In genomic region chr10:50832171-50832751, GRCh38 we compare ENCODE assay signal across 16 cellular contexts. TPM values are rescaled to one million over a fixed set of nuclear protein-coding genes. Genes with fewer than 3 reads are reported as not detected.
"Had no signal": no experiment of that assay in that cellular context is flagged by ENCODE, and none has a peak within 500 bp of the region (broad histone marks: within the 10 kb centered on the region; RNA-seq: fewer than 3 reads in every experiment).

No MANE protein-coding gene starts in this region.

- H3K27ac ChIP-seq: right atrium auricular region had no signal

- H3K27me3 ChIP-seq: right atrium auricular region had no signal

- H3K9me3 ChIP-seq: right atrium auricular region had no signal

- H3K36me3 ChIP-seq: right atrium auricular region had no signal

- H3K4me1 ChIP-seq: right atrium auricular region had no signal

- ATAC-seq: left ventricle myocardium superior; naive thymus-derived CD4-positive, alpha-beta T cell had no signal

- DNase-seq: foreskin melanocyte; head of caudate nucleus; hippocampal formation; left ventricle myocardium superior; mesendoderm; naive thymus-derived CD4-positive, alpha-beta T cell; nephron progenitor cell; stimulated activated CD4-positive, alpha-beta T cell treated with anti-CD3 and anti-CD28 coated beads, Interleukin-2, amount 100 ng/mL, for 48 hours; stimulated activated naive CD4-positive, alpha-beta T cell treated with Interleukin-2 at 50 U/mL for 16 hours; trophoblast cell had no signal

- H3K4me3 ChIP-seq: right atrium auricular region, smooth muscle cell had no signal

- H3K4me2 ChIP-seq: smooth muscle cell had no signal

RNA-seq across cellular contexts. Expression of gene A1CF, which starts 53.2 kb away (rescaled TPM):
- total RNA-seq: left ventricle myocardium superior; lung microvascular endothelial cell; naive thymus-derived CD4-positive, alpha-beta T cell; pulmonary artery endothelial cell; right atrium auricular region; smooth muscle cell; urinary bladder had no signal
- polyA plus RNA-seq: esophagus; naive thymus-derived CD4-positive, alpha-beta T cell; smooth muscle cell had no signal
